ENCODE assay signal across 1 cellular context in the genomic region with DNA sequence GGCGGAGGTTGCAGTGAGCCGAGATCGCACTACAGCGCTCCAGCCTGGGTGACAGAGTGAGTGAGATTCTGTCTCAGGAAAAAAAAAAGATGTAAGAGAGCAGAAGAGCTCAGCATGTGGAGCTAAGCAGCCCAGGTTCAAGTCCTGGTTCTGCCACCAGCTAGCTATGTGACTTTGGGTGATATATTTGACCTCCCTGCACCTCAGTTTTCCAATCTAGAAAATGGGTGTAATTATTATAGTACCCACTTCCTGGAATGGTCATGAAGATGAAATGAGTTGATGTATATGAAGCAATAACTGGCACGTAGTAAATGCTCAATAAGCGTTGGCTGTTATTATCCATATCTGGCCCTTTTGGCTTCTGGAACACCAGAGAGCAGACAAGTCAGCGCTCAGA.
TF ChIP-seq lines count a peak whose summit lies in the region.

No MANE protein-coding gene starts in this region.

TF ChIP-seq in K562, 482 proteins besides CTCF, POLR2A, EP300 and RAD21 (continued from another document):
- TF ChIP-seq CEBPG (CRISPR knock-in tag; IDR thresholded peaks at IDR 0.05): no peak
- TF ChIP-seq CEBPG (tag; conservative IDR thresholded peaks at IDR 0.05 in 1 of 2, IDR thresholded peaks at IDR 0.05 in 1 of 2): peak; percentile 21 to 28; a peak in 2 of 4 replicates
